ENCODE assay signal across 14 cellular contexts in the genomic region with DNA sequence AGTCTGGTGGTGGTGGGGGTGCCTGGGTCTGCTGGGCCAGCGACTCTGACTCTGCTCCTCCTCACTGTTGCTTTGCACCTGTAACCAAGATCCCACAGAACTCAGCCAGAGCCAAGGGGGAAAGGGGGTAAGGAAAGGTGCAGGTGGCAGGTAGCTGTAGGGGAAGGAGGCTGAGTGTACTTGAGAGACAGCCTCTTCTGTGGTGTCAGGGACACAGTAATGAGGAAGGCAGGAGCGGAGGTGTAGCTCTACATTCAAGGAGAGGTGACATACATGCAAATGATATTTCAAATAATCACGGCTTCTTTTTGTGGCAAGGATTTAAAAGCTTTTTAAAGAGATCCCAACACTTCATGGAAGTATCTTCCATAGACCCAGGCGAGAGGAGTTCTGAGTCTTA. TPM values are rescaled to one million over a fixed set of nuclear protein-coding genes. Genes with fewer than 3 reads are reported as not detected.
"Had no signal": no experiment of that assay in that cellular context is flagged by ENCODE, and none has a peak within 500 bp of the region (broad histone marks: within the 10 kb centered on the region; RNA-seq: fewer than 3 reads in every experiment).

No MANE protein-coding gene starts in this region.

- H3K27ac Mint-ChIP-seq: activated B cell treated with CpG ODN at 0.5 μM for 24 hours; dendritic cell treated with granulocyte-macrophage colony-stimulating factor and Interleukin-4, amounts not matched to agents 40 ng/mL and 50 ng/mL, for 4 days had no signal

- ATAC-seq: left ventricle myocardium superior had no signal

- H3K9me3 Mint-ChIP-seq: activated B cell treated with CpG ODN at 0.5 μM for 24 hours; dendritic cell treated with granulocyte-macrophage colony-stimulating factor and Interleukin-4, amounts not matched to agents 40 ng/mL and 50 ng/mL, for 4 days had no signal

- H3K4me3 Mint-ChIP-seq: activated B cell treated with CpG ODN at 0.5 μM for 24 hours; dendritic cell treated with granulocyte-macrophage colony-stimulating factor and Interleukin-4, amounts not matched to agents 40 ng/mL and 50 ng/mL, for 4 days had no signal

- H3K9me3 ChIP-seq: SJCRH30, tibial artery, vagina had no signal

- H3K4me1 ChIP-seq: SJCRH30, tibial artery, vagina had no signal

- H3K27me3 ChIP-seq: brain microvascular endothelial cell, SJCRH30, vagina had no signal

- H3K36me3 ChIP-seq: brain microvascular endothelial cell, SJCRH30, tibial artery, vagina had no signal

- H3K4me3 ChIP-seq: SJCRH30, tibial artery, vagina had no signal

- H3K27me3 Mint-ChIP-seq: activated B cell treated with CpG ODN at 0.5 μM for 24 hours; dendritic cell treated with granulocyte-macrophage colony-stimulating factor and Interleukin-4, amounts not matched to agents 40 ng/mL and 50 ng/mL, for 4 days had no signal

- H3K27ac ChIP-seq: brain microvascular endothelial cell, SJCRH30, tibial artery, vagina had no signal

- DNase-seq: activated B cell treated with CpG ODN at 0.5 μM for 24 hours; activated effector memory CD4-positive, alpha-beta T cell treated with anti-CD3 and anti-CD28 coated beads, Interleukin-2, amount 50 U/mL, for 16 hours; amygdala; brain microvascular endothelial cell; cerebellar nuclear complex; hippocampal formation; left ventricle myocardium superior; mesendoderm; SJCRH30; stimulated activated CD4-positive, alpha-beta T cell treated with anti-CD3 and anti-CD28 coated beads, Interleukin-4, amount 100 ng/mL, for 24 hours; tibial artery had no signal

RNA-seq across cellular contexts. Expression of a gene that starts 23.4 kb away (rescaled TPM):
- polyA plus RNA-seq: neural cell had no signal

RNA-seq across cellular contexts. Expression of a gene that starts 58.6 kb away (rescaled TPM):
- polyA plus RNA-seq: neural cell had no signal
